ENCODE assay signal across 12 cellular contexts in the genomic region with DNA sequence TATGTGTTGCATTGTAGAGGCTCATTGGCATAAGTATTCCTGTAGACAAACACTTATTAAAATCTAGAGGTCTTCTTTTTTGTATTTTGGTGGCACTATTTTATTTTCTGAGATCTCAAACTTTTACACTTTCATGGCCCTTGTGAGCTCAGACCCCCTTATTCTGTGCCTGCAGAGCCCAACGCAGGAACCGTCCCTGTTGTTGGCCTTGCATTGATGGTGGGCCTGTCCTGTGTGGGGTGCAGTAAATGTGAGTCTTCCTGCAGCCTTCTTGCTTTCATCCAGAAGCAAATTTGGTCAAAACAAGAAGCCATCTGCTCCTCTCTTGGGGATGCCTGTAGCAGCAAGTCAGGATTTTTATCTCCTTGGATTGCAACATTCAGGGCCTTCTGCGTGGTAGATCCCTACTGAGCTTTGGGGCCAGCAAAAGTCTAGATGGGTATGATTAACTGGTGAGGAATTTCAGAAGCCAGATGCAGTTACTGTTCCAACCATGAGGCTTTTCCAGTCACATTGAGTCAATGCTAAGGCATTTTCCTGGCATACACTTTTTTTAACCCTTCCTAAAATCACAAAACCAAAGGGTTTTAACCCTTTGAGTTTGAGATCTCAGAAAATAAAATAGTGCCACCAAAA. TPM values are rescaled to one million over a fixed set of nuclear protein-coding genes. Genes with fewer than 3 reads are reported as not detected.
DNase-seq lines count a peak whose midpoint lies in the region; ATAC-seq and TF ChIP-seq lines count a peak whose summit lies in the region.
"Had no signal": no experiment of that assay in that cellular context is flagged by ENCODE, and none has a peak within 500 bp of the region (broad histone marks: within the 10 kb centered on the region; RNA-seq: fewer than 3 reads in every experiment).

No MANE protein-coding gene starts in this region.

- no peaks in the 10 kb centered on the region for H3K4me1 Mint-ChIP-seq in stimulated activated effector memory CD8-positive, alpha-beta T cell treated with anti-CD3 and anti-CD28 coated beads, Interleukin-12 subunit alpha, Interleukin-12 subunit beta, amount 100 ng/mL, for 72 hours
- H3K4me1 Mint-ChIP-seq in activated T-cell treated with anti-CD3 and anti-CD28 coated beads, Interleukin-2, amount 50 U/mL, for 24 hours (ENCODE audit: low read depth), result no peaks in the 10 kb centered on the region
- H3K4me1 Mint-ChIP-seq: natural killer cell had no signal

- H3K36me3 Mint-ChIP-seq in stimulated activated effector memory CD8-positive, alpha-beta T cell treated with anti-CD3 and anti-CD28 coated beads, Interleukin-12 subunit alpha, Interleukin-12 subunit beta, amount 100 ng/mL, for 72 hours, result no peaks in the 10 kb centered on the region
- no peaks in the 10 kb centered on the region for H3K36me3 Mint-ChIP-seq in activated T-cell treated with anti-CD3 and anti-CD28 coated beads, Interleukin-2, amount 50 U/mL, for 24 hours (ENCODE audit: low read depth)
- H3K36me3 Mint-ChIP-seq: natural killer cell had no signal

- H3K4me1 ChIP-seq in RWPE2 (ENCODE audit: insufficient read depth, poor library complexity, severe bottlenecking) (peaks cover 64% of the 10 kb centered on the region), gastrocnemius medialis (no peaks in the 10 kb centered on the region)

- ATAC-seq in RWPE2 (ENCODE audit: low read depth) (peak; percentile 95), gastrocnemius medialis (peak; percentile 50 to 64)
- no peak for ATAC-seq in stimulated activated effector memory CD8-positive, alpha-beta T cell treated with anti-CD3 and anti-CD28 coated beads, Interleukin-12 subunit alpha, Interleukin-12 subunit beta, amount 100 ng/mL, for 72 hours
- ATAC-seq: natural killer cell had no signal

- no peak overlapping the region for H3K4me3 Mint-ChIP-seq in stimulated activated effector memory CD8-positive, alpha-beta T cell treated with anti-CD3 and anti-CD28 coated beads, Interleukin-12 subunit alpha, Interleukin-12 subunit beta, amount 100 ng/mL, for 72 hours
- no peak overlapping the region for H3K4me3 Mint-ChIP-seq in activated T-cell treated with anti-CD3 and anti-CD28 coated beads, Interleukin-2, amount 50 U/mL, for 24 hours
- H3K4me3 Mint-ChIP-seq: dendritic cell treated with granulocyte-macrophage colony-stimulating factor and Interleukin-4, amounts not matched to agents 40 ng/mL and 50 ng/mL, for 4 days; natural killer cell had no signal

- no peak overlapping the region for H3K27ac Mint-ChIP-seq in stimulated activated effector memory CD8-positive, alpha-beta T cell treated with anti-CD3 and anti-CD28 coated beads, Interleukin-12 subunit alpha, Interleukin-12 subunit beta, amount 100 ng/mL, for 72 hours
- no peak overlapping the region for H3K27ac Mint-ChIP-seq in activated T-cell treated with anti-CD3 and anti-CD28 coated beads, Interleukin-2, amount 50 U/mL, for 24 hours
- H3K27ac Mint-ChIP-seq: dendritic cell treated with granulocyte-macrophage colony-stimulating factor and Interleukin-4, amounts not matched to agents 40 ng/mL and 50 ng/mL, for 4 days; natural killer cell had no signal

- DNase-seq in H4 (ENCODE audit: low spot score) (peak; percentile 95), RWPE2 (ENCODE audit: low spot score) (peak; percentile 78), fibroblast of villous mesenchyme (ENCODE audit: low read depth) (peak; percentile 99), gastrocnemius medialis (peak in 1 of 2 donors; percentile 15), KBM-7 (no peak)
- no peak for DNase-seq in stimulated activated effector memory CD8-positive, alpha-beta T cell treated with anti-CD3 and anti-CD28 coated beads, Interleukin-12 subunit alpha, Interleukin-12 subunit beta, amount 100 ng/mL, for 72 hours (ENCODE audit: low spot score in 2 of 2)
- DNase-seq in activated CD8-positive, alpha-beta memory T cell treated with anti-CD3 and anti-CD28 coated beads for 24 hours, result no peak
- DNase-seq in activated T-cell treated with anti-CD3 and anti-CD28 coated beads, Interleukin-2, amount 50 U/mL, for 24 hours, result no peak
- DNase-seq: activated CD4-positive, alpha-beta T cell treated with anti-CD3 and anti-CD28 coated beads, Interleukin-2, amount 50 U/mL, for 48 hours; natural killer cell; NCI-H510A treated with DMSO at 0.1 percent for 48 hours had no signal

- H3K27me3 Mint-ChIP-seq in activated T-cell treated with anti-CD3 and anti-CD28 coated beads, Interleukin-2, amount 50 U/mL, for 24 hours, result no peaks in the 10 kb centered on the region
- H3K27me3 Mint-ChIP-seq: dendritic cell treated with granulocyte-macrophage colony-stimulating factor and Interleukin-4, amounts not matched to agents 40 ng/mL and 50 ng/mL, for 4 days had no signal

- H3K9me3 Mint-ChIP-seq in stimulated activated effector memory CD8-positive, alpha-beta T cell treated with anti-CD3 and anti-CD28 coated beads, Interleukin-12 subunit alpha, Interleukin-12 subunit beta, amount 100 ng/mL, for 72 hours, result peaks cover 14% of the 10 kb centered on the region
- peaks cover 2% of the 10 kb centered on the region for H3K9me3 Mint-ChIP-seq in activated T-cell treated with anti-CD3 and anti-CD28 coated beads, Interleukin-2, amount 50 U/mL, for 24 hours
- H3K9me3 Mint-ChIP-seq: dendritic cell treated with granulocyte-macrophage colony-stimulating factor and Interleukin-4, amounts not matched to agents 40 ng/mL and 50 ng/mL, for 4 days had no signal

- H3K27ac ChIP-seq in RWPE2 (ENCODE audit: poor library complexity, severe bottlenecking) (peak overlapping the region; percentile 90), gastrocnemius medialis (no peak overlapping the region)

- TF ChIP-seq CTCF in RWPE2 (IDR thresholded peaks at IDR 0.05; ENCODE audit: poor library complexity, severe bottlenecking) (no peak), fibroblast of villous mesenchyme (IDR thresholded peaks at IDR 0.05; ENCODE audit: insufficient read depth, low read depth, low read length) (peak; percentile 22), gastrocnemius medialis (IDR thresholded peaks at IDR 0.05 in 4 of 5, conservative IDR thresholded peaks at IDR 0.05 in 1 of 5) (no peak)

- H3K4me3 ChIP-seq in RWPE2 (ENCODE audit: severe bottlenecking), result no peak overlapping the region
- no peak overlapping the region for H3K4me3 ChIP-seq in fibroblast of villous mesenchyme (ENCODE audit: low read depth, low read length)
- H3K4me3 ChIP-seq in gastrocnemius medialis, result no peak overlapping the region

- no peaks in the 10 kb centered on the region for H3K27me3 ChIP-seq in RWPE2 (ENCODE audit: insufficient read depth, poor library complexity, severe bottlenecking)
- no peaks in the 10 kb centered on the region for H3K27me3 ChIP-seq in gastrocnemius medialis

- H3K9me3 ChIP-seq in RWPE2 (ENCODE audit: severe bottlenecking) (no peaks in the 10 kb centered on the region), gastrocnemius medialis (no peaks in the 10 kb centered on the region)

- intact Hi-C loops in gastrocnemius medialis (cut with DNase I; ENCODE audit: low total_unique reads), result loop anchor here (1.0 kb wide), 1 partner anchor 13 kb away; no protein-coding TSS in a partner anchor

- no peak for TF ChIP-seq POLR2A in gastrocnemius medialis (IDR thresholded peaks at IDR 0.05)

- in situ Hi-C loops in gastrocnemius medialis (cut with MboI; ENCODE audit: low sequenced_read_pairs in 4 of 4) (loop anchor here in 2 of 4 donors (25.0 kb wide), 2 partner anchors 1038 to 1063 kb away; no protein-coding TSS in a partner anchor), KBM-7 (cut with MboI; ENCODE audit: low pct_unique_long_range_greater_than_20kb, low sequenced_read_pairs) (no loop called here)

- peaks cover 33% of the 10 kb centered on the region for H3K36me3 ChIP-seq in RWPE2 (ENCODE audit: low read depth)
- no peaks in the 10 kb centered on the region for H3K36me3 ChIP-seq in gastrocnemius medialis

RNA-seq across cellular contexts. Expression of gene BASP1, which starts 31.7 kb away (rescaled TPM):
- 117 and 142 TPM in 2 replicates for total RNA-seq in H4 (2014; rRNA removed; shearing (Covaris generic))
- total RNA-seq in fibroblast of villous mesenchyme (126 and 127 TPM in 2 replicates), gastrocnemius medialis (1 to 10 TPM in 2 of 4 donors, under 1 TPM in 1, not detected in 1; 0.82 to 4.0 (median 4.0) TPM)

Comparison
In these comparisons a context has a peak if more than half of its experiments do, and no peak if none do; other contexts are left out.
1. DNase-seq: peak in H4 (single experiment), RWPE2 (single experiment) and fibroblast of villous mesenchyme (single experiment); none in stimulated activated effector memory CD8-positive, alpha-beta T cell treated with anti-CD3 and anti-CD28 coated beads, Interleukin-12 subunit alpha, Interleukin-12 subunit beta, amount 100 ng/mL, for 72 hours (0 of 2), activated CD8-positive, alpha-beta memory T cell treated with anti-CD3 and anti-CD28 coated beads for 24 hours (single experiment), activated T-cell treated with anti-CD3 and anti-CD28 coated beads, Interleukin-2, amount 50 U/mL, for 24 hours (single experiment) and KBM-7 (single experiment).
2. RNA of gene BASP1, which starts 31.7 kb away (total RNA-seq): 117 to 142 TPM in H4 and 126 to 127 TPM in fibroblast of villous mesenchyme; 0.82 to 4.0 TPM in gastrocnemius medialis; every median in the first group is over 10 times any median in the second.